ENCODE assay signal across 1 cellular context in the genomic region with DNA sequence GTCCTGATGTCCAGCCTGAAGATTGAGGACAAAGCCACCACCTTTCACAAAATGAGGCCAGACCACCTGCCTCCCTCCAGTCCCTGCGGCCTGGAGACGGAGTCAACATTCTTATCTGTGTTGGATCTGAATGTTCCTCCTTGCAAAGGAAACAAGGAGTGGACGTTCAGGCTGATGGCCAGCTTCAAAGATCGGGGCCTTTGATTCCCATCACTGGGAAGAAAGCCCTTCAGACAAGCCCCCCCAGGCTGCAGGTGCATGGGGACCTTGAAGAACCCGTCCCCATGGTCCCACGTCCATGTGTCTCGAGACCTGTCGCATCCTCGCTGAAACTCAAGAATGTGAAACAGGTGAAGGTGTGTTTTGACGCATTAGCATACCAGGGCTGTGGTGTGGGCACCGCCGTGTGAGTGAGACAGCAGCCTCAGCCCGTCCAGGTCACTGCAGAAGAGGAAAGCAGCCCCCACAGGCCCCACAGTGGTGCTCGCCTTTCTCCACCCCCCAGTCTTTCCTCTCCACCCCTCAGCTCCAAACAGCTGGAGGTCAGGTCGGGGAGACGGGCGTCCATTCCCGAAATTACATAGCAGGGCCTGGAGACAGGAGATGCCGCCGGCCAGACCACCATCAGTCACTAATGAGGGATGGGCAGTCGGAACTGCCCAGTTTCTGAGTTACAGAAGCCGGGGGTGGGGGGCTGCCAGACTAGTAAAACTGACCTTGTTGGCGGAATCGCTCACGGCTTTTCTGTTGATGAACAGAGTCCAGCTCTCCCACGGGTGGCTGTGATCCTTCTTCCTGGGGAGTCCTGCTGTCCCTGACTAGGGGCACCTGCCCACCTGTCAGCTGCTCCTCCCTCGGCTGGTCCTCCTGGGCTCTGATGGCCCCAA.
TF ChIP-seq lines count a peak whose summit lies in the region.

No MANE protein-coding gene starts in this region.

TF ChIP-seq in HCT116, 20 proteins besides CTCF, POLR2A, EP300 and RAD21 (continued from another document):
- TF ChIP-seq FOSL1 (IDR thresholded peaks at IDR 0.05; ENCODE audit: low read depth) (no peak), ZFX (IDR thresholded peaks at IDR 0.05) (no peak), CBX3 (IDR thresholded peaks at IDR 0.05; ENCODE audit: low read depth) (no peak)
- TF ChIP-seq, protein P1, sequence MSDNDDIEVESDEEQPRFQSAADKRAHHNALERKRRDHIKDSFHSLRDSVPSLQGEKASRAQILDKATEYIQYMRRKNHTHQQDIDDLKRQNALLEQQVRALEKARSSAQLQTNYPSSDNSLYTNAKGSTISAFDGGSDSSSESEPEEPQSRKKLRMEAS (IDR thresholded peaks at IDR 0.05), result no peak
